In the genomic region with DNA sequence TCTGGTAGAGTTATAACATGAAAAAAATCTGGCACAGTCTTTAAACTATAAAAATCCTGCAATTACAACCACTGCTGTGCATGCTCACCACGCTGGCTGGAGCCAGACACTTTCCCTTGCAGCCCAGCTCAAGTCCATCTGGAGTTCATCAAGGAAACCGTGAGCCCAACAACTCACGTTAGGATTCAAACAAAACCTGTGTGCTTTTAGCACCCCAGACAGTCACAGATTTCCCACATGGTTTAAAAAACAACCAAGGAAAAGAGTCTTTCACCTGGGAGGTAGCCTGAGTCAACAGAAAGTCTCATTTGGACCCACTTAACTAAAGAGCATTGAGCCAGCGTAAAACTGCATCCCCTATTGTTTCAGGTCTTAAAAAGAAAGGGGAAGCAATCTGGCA, we compare ENCODE assay signal across 7 cellular contexts. TPM values are rescaled to one million over a fixed set of nuclear protein-coding genes. Genes with fewer than 3 reads are reported as not detected.
DNase-seq lines count a peak whose midpoint lies in the region; ATAC-seq, FAIRE-seq and TF ChIP-seq lines count a peak whose summit lies in the region.

No MANE protein-coding gene starts in this region.

- TF ChIP-seq CTCF in cardiac fibroblast (IDR thresholded peaks at IDR 0.05; ENCODE audit: low read depth, low read length) (no peak), HepG2 (CRISPR knock-in tag; IDR thresholded peaks at IDR 0.05) (no peak), upper lobe of right lung (IDR thresholded peaks at IDR 0.05) (no peak)

- H3K27ac ChIP-seq in HepG2 (ENCODE audit: extremely low read length, insufficient read depth, low read length), result peak overlapping the region; percentile 53
- H3K27ac ChIP-seq in upper lobe of right lung, result peak overlapping the region; percentile 38

- FAIRE-seq in HepG2 (lab: Jason Lieb, UNC), result no peak

- H3K9ac ChIP-seq in HepG2 (ENCODE audit: insufficient read depth, low read depth, low read length), result peak overlapping the region; percentile 1; the same call in 1 of the 2 replicates

- DNase-seq in NCI-H146 (lab: John Stamatoyannopoulos, UW), result peak; percentile 64
- peak; percentile 39 to 58 for DNase-seq in cardiac fibroblast (ENCODE audit: low read depth in 2 of 2)
- no peak for DNase-seq in HepG2 (ENCODE audit: low spot score)
- DNase-seq in upper lobe of right lung, result no peak
- no peak for DNase-seq in cerebellar nuclear complex (lab: John Stamatoyannopoulos, UW)
- DNase-seq in stimulated activated naive CD4-positive, alpha-beta T cell treated with Interleukin-2 at 50 U/mL for 16 hours (lab: John Stamatoyannopoulos, UW), result no peak

- H3K4me2 ChIP-seq in HepG2 (ENCODE audit: low read depth, low read length), result peak overlapping the region; percentile 57

- no peak overlapping the region for H2AFZ ChIP-seq in HepG2 (ENCODE audit: low read length)

- in situ Hi-C loops in HepG2 (cut with HindIII; ENCODE audit: extremely low pct_ligation_motif_present, low pct_unique_long_range_greater_than_20kb), result no loop called here

- peaks cover 63% of the 10 kb centered on the region for H3K4me1 ChIP-seq in HepG2 (ENCODE audit: insufficient read depth, low read length)
- H3K4me1 ChIP-seq in upper lobe of right lung, result no peaks in the 10 kb centered on the region

- no peaks in the 10 kb centered on the region for H4K20me1 ChIP-seq in HepG2 (ENCODE audit: insufficient read depth, low read length)

- CTCF ChIA-PET in HepG2 (lab: Yijun Ruan, JAX; ENCODE audit: low intra/inter-chr PET ratio, low total read pairs), result no interaction called here

- no peak for TF ChIP-seq RAD21 in HepG2 (CRISPR knock-in tag; IDR thresholded peaks at IDR 0.05)

- H3K27me3 ChIP-seq in HepG2 (ENCODE audit: control insufficient read depth in 1 of 2, insufficient read depth in 2 of 2, low read length in 2 of 2) (no peaks in the 10 kb centered on the region), upper lobe of right lung (no peaks in the 10 kb centered on the region)

- no peak for TF ChIP-seq POLR2A in HepG2 (IDR thresholded peaks at IDR 0.05; ENCODE audit: insufficient read depth in 1 of 2, low read depth in 2 of 2, low read length in 2 of 2)

- no peak overlapping the region for H3K4me3 ChIP-seq in cardiac fibroblast (replicated peaks in 1 of 2; ENCODE audit: low read depth in 2 of 2, low read length in 2 of 2)
- H3K4me3 ChIP-seq in HepG2 (replicated peaks in 1 of 3; ENCODE audit: insufficient read depth in 1 of 3, low read depth in 2 of 3, low read length in 3 of 3), result peak overlapping the region; percentile 15 to 32 (median 15); a peak in 4 of 6 replicates
- peak overlapping the region; percentile 63 for H3K4me3 ChIP-seq in upper lobe of right lung

- intact Hi-C loops in HepG2 (cut with micrococcal nuclease; ENCODE audit: unreplicated experiment), result loop anchor here (5.0 kb wide), 1 partner anchor 33 kb away; no protein-coding TSS in a partner anchor
- intact Hi-C loops in upper lobe of right lung (cut with DNase I), result no loop called here

- ATAC-seq in HepG2 (no peak), upper lobe of right lung (no peak), HG03045 (IDR thresholded peaks at IDR 0.05; ENCODE audit: unreplicated experiment) (no peak)

- no peaks in the 10 kb centered on the region for H3K9me3 ChIP-seq in HepG2 (ENCODE audit: low read length)
- H3K9me3 ChIP-seq in upper lobe of right lung, result no peaks in the 10 kb centered on the region

- BruUV-seq in HepG2 (replicated peaks; lab: Mats Ljungman, UMichigan), result no TSS peak

- WGBS in HepG2 (ENCODE audit: low lambda C conversion rate), result 10% methylated on average over 4 of the region's 4 CpGs

- POLR2A ChIA-PET in HepG2 (lab: Yijun Ruan, JAX), result no interaction called here

- TF ChIP-seq EP300 in HepG2 (IDR thresholded peaks at IDR 0.05; ENCODE audit: low read depth in 2 of 2, low read length in 2 of 2), result no peak
- TF ChIP-seq EP300 in HepG2 (CRISPR knock-in tag; IDR thresholded peaks at IDR 0.05; ENCODE audit: borderline replicate concordance), result no peak

- peaks cover 52% of the 10 kb centered on the region for H3K79me2 ChIP-seq in HepG2 (ENCODE audit: insufficient read depth, low read length)

- H3K36me3 ChIP-seq in HepG2 (replicated peaks in 1 of 2; ENCODE audit: control insufficient read depth in 1 of 2, insufficient read depth in 2 of 2, low read length in 2 of 2) (no peaks in the 10 kb centered on the region), upper lobe of right lung (peaks cover 22% of the 10 kb centered on the region)

TF ChIP-seq in HepG2, 621 proteins besides CTCF, POLR2A, EP300 and RAD21:
- 0 out of 2 replicates have a peak, but pooled peaks have one; percentile 18 for TF ChIP-seq PHF21A (CRISPR knock-in tag; IDR thresholded peaks at IDR 0.05)
- TF ChIP-seq SOX13 (IDR thresholded peaks at IDR 0.05), result no peak
- TF ChIP-seq SOX13 (CRISPR knock-in tag; conservative IDR thresholded peaks at IDR 0.05 in 1 of 2, IDR thresholded peaks at IDR 0.05 in 1 of 2), result peak in 1 of 2 experiments; percentile 33; a peak in 2 of 4 replicates
- TF ChIP-seq, protein P1, sequence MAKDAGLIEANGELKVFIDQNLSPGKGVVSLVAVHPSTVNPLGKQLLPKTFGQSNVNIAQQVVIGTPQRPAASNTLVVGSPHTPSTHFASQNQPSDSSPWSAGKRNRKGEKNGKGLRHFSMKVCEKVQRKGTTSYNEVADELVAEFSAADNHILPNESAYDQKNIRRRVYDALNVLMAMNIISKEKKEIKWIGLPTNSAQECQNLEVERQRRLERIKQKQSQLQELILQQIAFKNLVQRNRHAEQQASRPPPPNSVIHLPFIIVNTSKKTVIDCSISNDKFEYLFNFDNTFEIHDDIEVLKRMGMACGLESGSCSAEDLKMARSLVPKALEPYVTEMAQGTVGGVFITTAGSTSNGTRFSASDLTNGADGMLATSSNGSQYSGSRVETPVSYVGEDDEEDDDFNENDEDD (CRISPR knock-in tag; IDR thresholded peaks at IDR 0.05; ENCODE audit: borderline replicate concordance), result no peak
- TF ChIP-seq PHF5A (CRISPR knock-in tag; IDR thresholded peaks at IDR 0.05; ENCODE audit: low read depth, unreplicated experiment), result no peak
- TF ChIP-seq, protein P2, sequence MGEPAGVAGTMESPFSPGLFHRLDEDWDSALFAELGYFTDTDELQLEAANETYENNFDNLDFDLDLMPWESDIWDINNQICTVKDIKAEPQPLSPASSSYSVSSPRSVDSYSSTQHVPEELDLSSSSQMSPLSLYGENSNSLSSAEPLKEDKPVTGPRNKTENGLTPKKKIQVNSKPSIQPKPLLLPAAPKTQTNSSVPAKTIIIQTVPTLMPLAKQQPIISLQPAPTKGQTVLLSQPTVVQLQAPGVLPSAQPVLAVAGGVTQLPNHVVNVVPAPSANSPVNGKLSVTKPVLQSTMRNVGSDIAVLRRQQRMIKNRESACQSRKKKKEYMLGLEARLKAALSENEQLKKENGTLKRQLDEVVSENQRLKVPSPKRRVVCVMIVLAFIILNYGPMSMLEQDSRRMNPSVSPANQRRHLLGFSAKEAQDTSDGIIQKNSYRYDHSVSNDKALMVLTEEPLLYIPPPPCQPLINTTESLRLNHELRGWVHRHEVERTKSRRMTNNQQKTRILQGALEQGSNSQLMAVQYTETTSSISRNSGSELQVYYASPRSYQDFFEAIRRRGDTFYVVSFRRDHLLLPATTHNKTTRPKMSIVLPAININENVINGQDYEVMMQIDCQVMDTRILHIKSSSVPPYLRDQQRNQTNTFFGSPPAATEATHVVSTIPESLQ (CRISPR knock-in tag; conservative IDR thresholded peaks at IDR 0.05), result no peak
- no peak for TF ChIP-seq TEAD3 (CRISPR knock-in tag; optimal IDR thresholded peaks at IDR 0.05; ENCODE audit: borderline replicate concordance)

RNA-seq across cellular contexts. Expression of a gene that starts 4.7 kb away (rescaled TPM):
- total RNA-seq in HepG2 (2016; rRNA removed; fragmentation: Illumina TruSeq; extraction: Trizol) (9.9 and 17.4 TPM in 2 replicates), upper lobe of right lung (40.5 TPM)
- total RNA-seq in HepG2 (2016; cell fraction: cytosol; rRNA removed; fragmentation: Illumina TruSeq; extraction: Trizol; ENCODE audit: low read depth), result 2.5 and 3.0 TPM in 2 replicates
- total RNA-seq in HepG2 (2016; cell fraction: insoluble cytoplasmic fraction; rRNA removed; fragmentation: Illumina TruSeq; extraction: Trizol), result 9.0 and 13.5 TPM in 2 replicates
- 5.6 and 5.9 TPM in 2 replicates for total RNA-seq in HepG2 (2016; cell fraction: membrane; rRNA removed; fragmentation: Illumina TruSeq; extraction: Trizol)
- 29.0 and 31.5 TPM in 2 replicates for total RNA-seq in HepG2 (2016; cell fraction: nucleus; rRNA removed; fragmentation: Illumina TruSeq; extraction: Trizol)
- polyA plus RNA-seq in HepG2 (2011; rRNA removed), result 7.7 TPM in 2 replicates
- polyA plus RNA-seq in HepG2 (2011; cell fraction: cytosol; rRNA removed), result 5.6 and 6.5 TPM in 2 replicates
- polyA plus RNA-seq in HepG2 (2011; cell fraction: nucleus; rRNA removed), result 6.5 and 6.7 TPM in 2 replicates
- polyA plus RNA-seq in HepG2 (2012), result 7.2 and 7.6 TPM in 2 replicates
- 0.49 and 0.58 TPM in 2 replicates for polyA plus RNA-seq in HepG2 (2016; cell fraction: cytosol; fragmentation: Illumina TruSeq; extraction: Trizol; ENCODE audit: low read depth)
- polyA plus RNA-seq in HepG2 (2016; cell fraction: insoluble cytoplasmic fraction; fragmentation: Illumina TruSeq; extraction: Trizol; ENCODE audit: low read depth), result 4.9 and 6.3 TPM in 2 replicates
- polyA plus RNA-seq in HepG2 (2016; cell fraction: membrane; fragmentation: Illumina TruSeq; extraction: Trizol; ENCODE audit: low read depth), result 0.96 and 1.0 TPM in 2 replicates
- 10.9 and 12.4 TPM in 2 replicates for polyA plus RNA-seq in HepG2 (2016; cell fraction: nucleus; fragmentation: Illumina TruSeq; extraction: Trizol; ENCODE audit: insufficient read depth, low read depth)
- polyA minus RNA-seq in HepG2 (2011; rRNA and poly(A)+ RNA removed; ENCODE audit: low replicate concordance), result 16.2 and 25.7 TPM in 2 replicates
- polyA minus RNA-seq in HepG2 (2011; cell fraction: cytosol; rRNA and poly(A)+ RNA removed), result 6.6 and 7.4 TPM in 2 replicates
- polyA minus RNA-seq in HepG2 (2011; cell fraction: nucleus; rRNA and poly(A)+ RNA removed), result 51.0 and 58.3 TPM in 2 replicates

Comparison
In these comparisons a context has a peak if more than half of its experiments do, and no peak if none do; other contexts are left out.
1. DNase-seq: peak in NCI-H146 (single experiment) and cardiac fibroblast (2 of 2); none in HepG2 (single experiment), upper lobe of right lung (single experiment), cerebellar nuclear complex (0 of 2) and stimulated activated naive CD4-positive, alpha-beta T cell treated with Interleukin-2 at 50 U/mL for 16 hours (single experiment).
2. H3K4me3 ChIP-seq: peak in HepG2 (3 of 3) and upper lobe of right lung (single experiment); none in cardiac fibroblast (0 of 2).